Comparison of ENCODE assay signal across 21 cellular contexts in genomic region chr7:142334236-142334635, GRCh38.
DNase-seq lines count a peak whose midpoint lies in the region; ATAC-seq, FAIRE-seq and TF ChIP-seq lines count a peak whose summit lies in the region.
"Had no signal": no experiment of that assay in that cellular context is flagged by ENCODE, and none has a peak within 500 bp of the region (broad histone marks: within the 10 kb centered on the region; RNA-seq: fewer than 3 reads in every experiment).

No MANE protein-coding gene starts in this region.

- peaks cover 13% of the 10 kb centered on the region for H3K4me1 Mint-ChIP-seq in activated CD4-positive, alpha-beta memory T cell treated with anti-CD3 and anti-CD28 coated beads for 36 hours (ENCODE audit: low read depth)
- H3K4me1 Mint-ChIP-seq in activated CD4-positive, alpha-beta memory T cell treated with anti-CD3 and anti-CD28 coated beads, Interleukin-2, amount 10 ng/mL, durations not matched to agents 7 days and 5 days = peaks cover 7% of the 10 kb centered on the region

- H3K9me3 Mint-ChIP-seq in activated CD4-positive, alpha-beta memory T cell treated with anti-CD3 and anti-CD28 coated beads for 36 hours = no peaks in the 10 kb centered on the region
- H3K9me3 Mint-ChIP-seq in activated CD4-positive, alpha-beta memory T cell treated with anti-CD3 and anti-CD28 coated beads, Interleukin-2, amount 10 ng/mL, durations not matched to agents 7 days and 5 days = no peaks in the 10 kb centered on the region

- no peak for TF ChIP-seq CTCF in left lung (IDR thresholded peaks at IDR 0.05)

- FAIRE-seq in H54 (lab: Jason Lieb, UNC) = no peak
- FAIRE-seq: H1, RCC 7860 had no signal

- H3K4me3 ChIP-seq in left lung = no peak overlapping the region
- H3K4me3 ChIP-seq: SJSA1 had no signal

- TF ChIP-seq POLR2A in H54 (IDR thresholded peaks at IDR 0.05; ENCODE audit: low read depth, low read length) = no peak

- POLR2A ChIA-PET in activated CD4-positive, alpha-beta memory T cell treated with anti-CD3 and anti-CD28 coated beads for 36 hours (lab: Charles Lee) = no interaction called here
- POLR2A ChIA-PET in activated CD4-positive, alpha-beta memory T cell treated with anti-CD3 and anti-CD28 coated beads, Interleukin-2, amount 10 ng/mL, durations not matched to agents 7 days and 5 days (lab: Charles Lee) = no interaction called here

- H3K4me3 Mint-ChIP-seq in activated CD4-positive, alpha-beta memory T cell treated with anti-CD3 and anti-CD28 coated beads for 36 hours = no peak overlapping the region
- H3K4me3 Mint-ChIP-seq in activated CD4-positive, alpha-beta memory T cell treated with anti-CD3 and anti-CD28 coated beads, Interleukin-2, amount 10 ng/mL, durations not matched to agents 7 days and 5 days = no peak overlapping the region

- H3K4me1 ChIP-seq in left lung = no peaks in the 10 kb centered on the region
- H3K4me1 ChIP-seq: SJSA1 had no signal

- ATAC-seq in left lung = no peak

- CTCF ChIA-PET in activated CD4-positive, alpha-beta memory T cell treated with anti-CD3 and anti-CD28 coated beads for 36 hours (lab: Charles Lee) = interaction anchor here (1.0 to 1.1 kb wide), 2 partner anchors 10 to 14 kb away, joined by 3 to 4 read pairs; no protein-coding TSS in a partner anchor
- CTCF ChIA-PET in activated CD4-positive, alpha-beta memory T cell treated with anti-CD3 and anti-CD28 coated beads, Interleukin-2, amount 10 ng/mL, durations not matched to agents 7 days and 5 days (lab: Charles Lee) = interaction anchor here (1.2 to 2.0 kb wide), 2 partner anchors 10 to 11 kb away, joined by 3 to 5 read pairs; no protein-coding TSS in a partner anchor

- no peak for DNase-seq in activated CD4-positive, alpha-beta memory T cell treated with anti-CD3 and anti-CD28 coated beads for 36 hours
- DNase-seq in activated CD4-positive, alpha-beta memory T cell treated with anti-CD3 and anti-CD28 coated beads, Interleukin-2, amount 10 ng/mL, durations not matched to agents 7 days and 5 days = no peak
- DNase-seq in caudate nucleus (lab: John Stamatoyannopoulos, UW) (peak in 10 of 61 donors; percentile 10 to 60 (median 30)), midbrain (lab: John Stamatoyannopoulos, UW) (peak; percentile 58), H54 (ENCODE audit: insufficient read length, low spot score) (no peak), left lung (no peak), HK-2 (ENCODE audit: unreplicated experiment) (no peak)
- DNase-seq: 8988T, Karpas-422, MV-4-11, NCI-H1694, NCI-H2081, NCI-H2171, NCI-H345, NCI-H774, OCI-M1 had no signal

- H3K27ac ChIP-seq in caudate nucleus (ENCODE audit: low read depth, low read length) (peak overlapping the region; percentile 71), temporal lobe (ENCODE audit: low read depth, low read length) (peak overlapping the region; percentile 93), left lung (no peak overlapping the region)
- H3K27ac ChIP-seq: C4-2B, SJSA1 had no signal

- H3K27me3 Mint-ChIP-seq in activated CD4-positive, alpha-beta memory T cell treated with anti-CD3 and anti-CD28 coated beads for 36 hours = peaks cover 10% of the 10 kb centered on the region
- H3K27me3 Mint-ChIP-seq in activated CD4-positive, alpha-beta memory T cell treated with anti-CD3 and anti-CD28 coated beads, Interleukin-2, amount 10 ng/mL, durations not matched to agents 7 days and 5 days = peaks cover 17% of the 10 kb centered on the region

- H3K9me3 ChIP-seq in left lung = no peaks in the 10 kb centered on the region
- H3K9me3 ChIP-seq: SJSA1 had no signal

- intact Hi-C loops in activated CD4-positive, alpha-beta memory T cell treated with anti-CD3 and anti-CD28 coated beads for 36 hours (cut with micrococcal nuclease) = no loop called here
- intact Hi-C loops in left lung (cut with DNase I) = no loop called here

- H3K36me3 ChIP-seq in left lung = no peaks in the 10 kb centered on the region
- H3K36me3 ChIP-seq: SJSA1 had no signal

- H3K27me3 ChIP-seq in left lung = no peaks in the 10 kb centered on the region

- H3K27ac Mint-ChIP-seq in activated CD4-positive, alpha-beta memory T cell treated with anti-CD3 and anti-CD28 coated beads for 36 hours = peak overlapping the region; percentile 49
- no peak overlapping the region for H3K27ac Mint-ChIP-seq in activated CD4-positive, alpha-beta memory T cell treated with anti-CD3 and anti-CD28 coated beads, Interleukin-2, amount 10 ng/mL, durations not matched to agents 7 days and 5 days

- H3K36me3 Mint-ChIP-seq in activated CD4-positive, alpha-beta memory T cell treated with anti-CD3 and anti-CD28 coated beads for 36 hours = no peaks in the 10 kb centered on the region
- H3K36me3 Mint-ChIP-seq in activated CD4-positive, alpha-beta memory T cell treated with anti-CD3 and anti-CD28 coated beads, Interleukin-2, amount 10 ng/mL, durations not matched to agents 7 days and 5 days (ENCODE audit: low read depth) = no peaks in the 10 kb centered on the region

Comparison
In these comparisons a context has a peak if more than half of its experiments do, and no peak if none do; other contexts are left out.
1. H3K27ac ChIP-seq: peak in caudate nucleus (single experiment) and temporal lobe (single experiment); none in left lung (0 of 2).